In the genomic region with DNA sequence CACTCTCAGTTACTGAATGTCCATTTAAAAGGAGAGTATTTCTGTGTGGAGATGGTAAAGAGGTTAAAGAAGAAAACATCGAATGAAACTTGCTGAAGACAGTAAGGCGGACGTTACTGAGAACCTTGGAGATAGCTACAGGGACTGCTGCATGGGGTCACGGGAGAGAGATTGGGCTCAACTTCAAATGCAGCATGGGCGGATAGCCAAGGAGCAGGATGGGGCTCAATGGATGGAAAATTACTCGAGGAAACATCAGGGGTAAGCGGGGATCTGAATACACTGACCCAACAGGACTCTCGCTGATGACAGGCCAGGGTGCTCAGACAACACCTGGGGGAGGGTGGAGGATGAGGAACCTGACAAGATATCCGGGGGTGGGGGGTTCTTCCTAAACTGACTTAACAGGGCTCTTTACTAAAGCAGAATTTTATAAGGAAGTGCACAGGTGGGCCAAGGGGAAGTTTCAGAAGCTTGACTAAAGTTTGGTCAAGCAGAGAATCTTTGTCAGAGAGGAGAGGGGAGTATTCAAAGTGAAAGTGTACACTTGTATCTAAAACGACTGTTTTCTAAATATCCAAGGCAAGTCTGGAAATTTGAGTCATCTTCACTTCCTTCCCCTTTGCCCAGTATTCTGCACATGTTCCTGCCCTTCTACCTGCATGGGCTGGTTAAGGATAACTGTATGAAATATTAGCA, we compare ENCODE assay signal across 8 cellular contexts. TPM values are rescaled to one million over a fixed set of nuclear protein-coding genes. Genes with fewer than 3 reads are reported as not detected.
A peak's percentile ranks its signal among the peaks of the same experiment; 100 is the strongest.
DNase-seq lines count a peak whose midpoint lies in the region; ATAC-seq and TF ChIP-seq lines count a peak whose summit lies in the region.

No MANE protein-coding gene starts in this region.

- H3K4me3 Mint-ChIP-seq in activated CD4-positive, alpha-beta memory T cell treated with anti-CD3 and anti-CD28 coated beads for 36 hours, result no peak overlapping the region
- no peak overlapping the region for H3K4me3 Mint-ChIP-seq in activated CD4-positive, alpha-beta memory T cell treated with anti-CD3 and anti-CD28 coated beads, Interleukin-2, amount 10 ng/mL, durations not matched to agents 7 days and 5 days
- H3K4me3 Mint-ChIP-seq in naive B cell, result peak overlapping the region in 7 of 8 donors; percentile 2 to 67 (median 29)

- H3F3A ChIP-seq in PC-3 (ENCODE audit: low read length, unreplicated experiment), result no peaks in the 10 kb centered on the region

- H3K9me3 Mint-ChIP-seq in activated CD4-positive, alpha-beta memory T cell treated with anti-CD3 and anti-CD28 coated beads for 36 hours, result no peaks in the 10 kb centered on the region
- no peaks in the 10 kb centered on the region for H3K9me3 Mint-ChIP-seq in activated CD4-positive, alpha-beta memory T cell treated with anti-CD3 and anti-CD28 coated beads, Interleukin-2, amount 10 ng/mL, durations not matched to agents 7 days and 5 days
- no peaks in the 10 kb centered on the region for H3K9me3 Mint-ChIP-seq in naive B cell

- H3K4me2 ChIP-seq in PC-3 (ENCODE audit: low read length), result peak overlapping the region; percentile 63

- H3K79me2 ChIP-seq in PC-3 (ENCODE audit: low read length), result no peaks in the 10 kb centered on the region

- H3K4me3 ChIP-seq in PC-3 (ENCODE audit: low read length), result peak overlapping the region; percentile 24; the same call in 1 of the 2 replicates

- no peaks in the 10 kb centered on the region for H4K20me1 ChIP-seq in PC-3 (ENCODE audit: low read length)

- H3K27me3 Mint-ChIP-seq in activated CD4-positive, alpha-beta memory T cell treated with anti-CD3 and anti-CD28 coated beads for 36 hours, result peaks cover 3% of the 10 kb centered on the region
- H3K27me3 Mint-ChIP-seq in activated CD4-positive, alpha-beta memory T cell treated with anti-CD3 and anti-CD28 coated beads, Interleukin-2, amount 10 ng/mL, durations not matched to agents 7 days and 5 days, result no peaks in the 10 kb centered on the region
- H3K27me3 Mint-ChIP-seq in naive B cell, result no peaks in the 10 kb centered on the region

- H2AFZ ChIP-seq in PC-3 (ENCODE audit: low read length), result 0 out of 2 replicates have a peak overlapping the region, but pooled peaks have one; percentile 23

- TF ChIP-seq CTCF in PC-3 (conservative IDR thresholded peaks at IDR 0.05; ENCODE audit: low read depth, low read length) (no peak), omental fat pad (IDR thresholded peaks at IDR 0.05) (no peak)

- no peaks in the 10 kb centered on the region for H3K9me3 ChIP-seq in PC-3 (ENCODE audit: low read length)

- no peaks in the 10 kb centered on the region for H3K27me3 ChIP-seq in PC-3 (ENCODE audit: low read length)

- H3K9ac ChIP-seq in PC-3 (ENCODE audit: low read length), result peak overlapping the region; percentile 84

- intact Hi-C loops in activated CD4-positive, alpha-beta memory T cell treated with anti-CD3 and anti-CD28 coated beads for 36 hours (cut with micrococcal nuclease), result loop anchor here (2.0 to 5.0 kb wide), 4 partner anchors 52 to 344 kb away; no protein-coding TSS in a partner anchor
- intact Hi-C loops in PC-3 (cut with micrococcal nuclease), result loop anchor here (5.0 to 10.0 kb wide), 3 partner anchors 154 to 396 kb away; no protein-coding TSS in a partner anchor

- no peaks in the 10 kb centered on the region for H3K36me3 ChIP-seq in PC-3 (ENCODE audit: low read depth, low read length)

- H3K36me3 Mint-ChIP-seq in activated CD4-positive, alpha-beta memory T cell treated with anti-CD3 and anti-CD28 coated beads for 36 hours, result no peaks in the 10 kb centered on the region
- no peaks in the 10 kb centered on the region for H3K36me3 Mint-ChIP-seq in activated CD4-positive, alpha-beta memory T cell treated with anti-CD3 and anti-CD28 coated beads, Interleukin-2, amount 10 ng/mL, durations not matched to agents 7 days and 5 days (ENCODE audit: low read depth)
- no peaks in the 10 kb centered on the region for H3K36me3 Mint-ChIP-seq in naive B cell

- no TSS peak for BruUV-seq in PC-3 (replicated peaks; lab: Mats Ljungman, UMichigan)

- H3K27ac ChIP-seq in PC-3 (ENCODE audit: low read length), result peak overlapping the region; percentile 99

- H3K4me1 Mint-ChIP-seq in activated CD4-positive, alpha-beta memory T cell treated with anti-CD3 and anti-CD28 coated beads for 36 hours (ENCODE audit: low read depth), result peaks cover 30% of the 10 kb centered on the region
- peaks cover 37% of the 10 kb centered on the region for H3K4me1 Mint-ChIP-seq in activated CD4-positive, alpha-beta memory T cell treated with anti-CD3 and anti-CD28 coated beads, Interleukin-2, amount 10 ng/mL, durations not matched to agents 7 days and 5 days
- peaks cover 17 to 31% (median 27%) of the 10 kb centered on the region in 3 donors for H3K4me1 Mint-ChIP-seq in naive B cell

- CTCF ChIA-PET in activated CD4-positive, alpha-beta memory T cell treated with anti-CD3 and anti-CD28 coated beads for 36 hours (lab: Charles Lee), result interaction anchor here (1.5 to 6.2 kb wide), 3 partner anchors 169 to 546 kb away, joined by 4 to 67 read pairs (median 8); a partner anchor contains a TSS
- CTCF ChIA-PET in activated CD4-positive, alpha-beta memory T cell treated with anti-CD3 and anti-CD28 coated beads, Interleukin-2, amount 10 ng/mL, durations not matched to agents 7 days and 5 days (lab: Charles Lee), result interaction anchor here (0.6 to 1.2 kb wide), 3 partner anchors 294 to 546 kb away, joined by 3 to 5 read pairs (median 3); no protein-coding TSS in a partner anchor
- CTCF ChIA-PET in PC-3 (lab: Charles Lee), result no interaction called here

- peak; percentile 49 for DNase-seq in activated CD4-positive, alpha-beta memory T cell treated with anti-CD3 and anti-CD28 coated beads for 36 hours
- no peak for DNase-seq in activated CD4-positive, alpha-beta memory T cell treated with anti-CD3 and anti-CD28 coated beads, Interleukin-2, amount 10 ng/mL, durations not matched to agents 7 days and 5 days
- DNase-seq in PC-3, result peak; percentile 61
- peak; percentile 36 for DNase-seq in naive B cell
- DNase-seq in NAMALWA (ENCODE audit: low spot score), result no peak
- DNase-seq in omental fat pad (ENCODE audit: low spot score), result no peak
- DNase-seq in NCI-H748 (lab: John Stamatoyannopoulos, UW; ENCODE audit: unreplicated experiment), result no peak

- no peaks in the 10 kb centered on the region for H3K9me2 ChIP-seq in PC-3 (replicated peaks; ENCODE audit: low read length)

- ATAC-seq in HG02759 (IDR thresholded peaks at IDR 0.05; ENCODE audit: unreplicated experiment) (peak; percentile 86), PC-3 (peak; percentile 14; the same call in 1 of the 2 replicates), naive B cell (ENCODE audit: low read depth in 2 of 2) (peak; percentile 83 to 90), omental fat pad (ENCODE audit: low FRiP score) (no peak)

- POLR2A ChIA-PET in activated CD4-positive, alpha-beta memory T cell treated with anti-CD3 and anti-CD28 coated beads for 36 hours (lab: Charles Lee), result interaction anchor here (1.4 kb wide), 1 partner anchor 173 kb away, joined by 4 read pairs; no protein-coding TSS in a partner anchor
- POLR2A ChIA-PET in activated CD4-positive, alpha-beta memory T cell treated with anti-CD3 and anti-CD28 coated beads, Interleukin-2, amount 10 ng/mL, durations not matched to agents 7 days and 5 days (lab: Charles Lee), result interaction anchor here (0.9 kb wide), 1 partner anchor 170 kb away, joined by 3 read pairs; no protein-coding TSS in a partner anchor
- POLR2A ChIA-PET in PC-3 (lab: Charles Lee; ENCODE audit: unreplicated experiment), result interaction anchor here (0.7 kb wide), 1 partner anchor 211 kb away, joined by 3 read pairs; no protein-coding TSS in a partner anchor

- peak overlapping the region; percentile 50 for H3K27ac Mint-ChIP-seq in activated CD4-positive, alpha-beta memory T cell treated with anti-CD3 and anti-CD28 coated beads for 36 hours
- no peak overlapping the region for H3K27ac Mint-ChIP-seq in activated CD4-positive, alpha-beta memory T cell treated with anti-CD3 and anti-CD28 coated beads, Interleukin-2, amount 10 ng/mL, durations not matched to agents 7 days and 5 days
- peak overlapping the region; percentile 46 to 88 (median 68) for H3K27ac Mint-ChIP-seq in naive B cell

- H3K4me1 ChIP-seq in PC-3 (ENCODE audit: insufficient read depth, low read length), result peaks cover 36% of the 10 kb centered on the region

RNA-seq across cellular contexts. Expression of a gene that starts 22.8 kb away (rescaled TPM):
- not detected for total RNA-seq in activated CD4-positive, alpha-beta memory T cell treated with anti-CD3 and anti-CD28 coated beads for 36 hours
- total RNA-seq in activated CD4-positive, alpha-beta memory T cell treated with anti-CD3 and anti-CD28 coated beads, Interleukin-2, amount 10 ng/mL, durations not matched to agents 7 days and 5 days, result not detected
- total RNA-seq in PC-3 (2014; rRNA removed) (not detected in 2 replicates), omental fat pad (1 to 10 TPM in 1 of 4 donors, not detected in 3; 4.1 TPM)
- polyA plus RNA-seq in naive B cell (ENCODE audit: low read depth in 6 of 6), result under 1 TPM in 3 of 6 donors, not detected in 3; 0.08 to 0.11 (median 0.11) TPM

RNA-seq across cellular contexts. Expression of a gene that starts 45.1 kb away (rescaled TPM):
- 10 to 100 TPM; 17.9 to 18.8 TPM for total RNA-seq in activated CD4-positive, alpha-beta memory T cell treated with anti-CD3 and anti-CD28 coated beads for 36 hours
- 10 to 100 TPM; 28.0 to 28.7 TPM for total RNA-seq in activated CD4-positive, alpha-beta memory T cell treated with anti-CD3 and anti-CD28 coated beads, Interleukin-2, amount 10 ng/mL, durations not matched to agents 7 days and 5 days
- total RNA-seq in PC-3 (2014; rRNA removed) (5.8 and 8.5 TPM in 2 replicates), omental fat pad (10 to 100 TPM; 10.1 to 25.7 (median 12.8) TPM)
- 10 to 100 TPM; 16.1 to 62.4 (median 42.2) TPM for polyA plus RNA-seq in naive B cell (ENCODE audit: low read depth in 6 of 6)

Comparison
In these comparisons a context has a peak if more than half of its experiments do, and no peak if none do; other contexts are left out.
1. DNase-seq: peak in activated CD4-positive, alpha-beta memory T cell treated with anti-CD3 and anti-CD28 coated beads for 36 hours (single experiment), PC-3 (single experiment) and naive B cell (single experiment); none in activated CD4-positive, alpha-beta memory T cell treated with anti-CD3 and anti-CD28 coated beads, Interleukin-2, amount 10 ng/mL, durations not matched to agents 7 days and 5 days (single experiment), NAMALWA (single experiment), omental fat pad (single experiment) and NCI-H748 (single experiment).
2. H3K4me3 Mint-ChIP-seq: peak in naive B cell (7 of 8); none in activated CD4-positive, alpha-beta memory T cell treated with anti-CD3 and anti-CD28 coated beads for 36 hours (single experiment) and activated CD4-positive, alpha-beta memory T cell treated with anti-CD3 and anti-CD28 coated beads, Interleukin-2, amount 10 ng/mL, durations not matched to agents 7 days and 5 days (single experiment).